In genomic region chr19:2804156-2805004, GRCh38 we compare ENCODE assay signal across 16 cellular contexts.
"Had no signal": no experiment of that assay in that cellular context is flagged by ENCODE, and none has a peak within 500 bp of the region (broad histone marks: within the 10 kb centered on the region; RNA-seq: fewer than 3 reads in every experiment).

No MANE protein-coding gene starts in this region.

- H3K27ac ChIP-seq: epithelial cell of prostate, transverse colon had no signal

- H3K4me1 ChIP-seq: transverse colon had no signal

- DNase-seq: activated CD4-positive, alpha-beta T cell treated with anti-CD3 and anti-CD28 coated beads, Interleukin-2, amount 10 ng/mL, durations not matched to agents 7 days and 5 days; activated CD4-positive, CD25-positive, alpha-beta regulatory T cell; activated naive CD4-positive, alpha-beta T cell treated with anti-CD3 and anti-CD28 coated beads for 36 hours; dermis blood vessel endothelial cell; effector memory CD8-positive, alpha-beta T cell; head of caudate nucleus; stimulated activated CD4-positive, alpha-beta T cell treated with anti-CD3 and anti-CD28 coated beads, Interleukin-12 subunit alpha, Interleukin-12 subunit beta, amount 100 ng/mL, for 4 hours; stimulated activated CD4-positive, alpha-beta T cell treated with anti-CD3 and anti-CD28 coated beads, Interleukin-2, amount 100 ng/mL, for 24 hours; substantia nigra; transverse colon had no signal

- H3K27ac Mint-ChIP-seq: activated CD4-positive, alpha-beta T cell treated with anti-CD3 and anti-CD28 coated beads, Interleukin-2, amount 10 ng/mL, durations not matched to agents 7 days and 5 days; activated naive CD4-positive, alpha-beta T cell treated with anti-CD3 and anti-CD28 coated beads for 36 hours; activated T-helper 2 cell treated with anti-CD3 and anti-CD28 coated beads, Interferon-gamma antibody, Interleukin-2, Interleukin-4, amounts not matched to agents 10 μg/mL and 5 μg/mL and 100 μg/mL, durations not matched to agents 14 hours and 24 hours and 36 hours; T-helper 2 cell treated with Interferon-gamma antibody and Interleukin-4, amounts not matched to agents 5 μg/mL and 100 μg/mL, for 36 hours had no signal

- H3K4me3 Mint-ChIP-seq: activated CD4-positive, alpha-beta T cell treated with anti-CD3 and anti-CD28 coated beads, Interleukin-2, amount 10 ng/mL, durations not matched to agents 7 days and 5 days; activated naive CD4-positive, alpha-beta T cell treated with anti-CD3 and anti-CD28 coated beads for 36 hours; effector memory CD8-positive, alpha-beta T cell; T-helper 2 cell treated with Interferon-gamma antibody and Interleukin-4, amounts not matched to agents 5 μg/mL and 100 μg/mL, for 36 hours had no signal

- H3K9me3 Mint-ChIP-seq: activated CD4-positive, alpha-beta T cell treated with anti-CD3 and anti-CD28 coated beads, Interleukin-2, amount 10 ng/mL, durations not matched to agents 7 days and 5 days; activated naive CD4-positive, alpha-beta T cell treated with anti-CD3 and anti-CD28 coated beads for 36 hours; activated T-helper 2 cell treated with anti-CD3 and anti-CD28 coated beads, Interferon-gamma antibody, Interleukin-2, Interleukin-4, amounts not matched to agents 10 μg/mL and 5 μg/mL and 100 μg/mL, durations not matched to agents 14 hours and 24 hours and 36 hours; effector memory CD8-positive, alpha-beta T cell; T-helper 2 cell treated with Interferon-gamma antibody and Interleukin-4, amounts not matched to agents 5 μg/mL and 100 μg/mL, for 36 hours had no signal

- H3K4me1 Mint-ChIP-seq: activated CD4-positive, alpha-beta T cell treated with anti-CD3 and anti-CD28 coated beads, Interleukin-2, amount 10 ng/mL, durations not matched to agents 7 days and 5 days had no signal

- H3K9me3 ChIP-seq: transverse colon had no signal

- H3K27me3 ChIP-seq: transverse colon had no signal

- FAIRE-seq: astrocyte, bronchial epithelial cell, frontal cortex had no signal

- H3K27me3 Mint-ChIP-seq: activated CD4-positive, alpha-beta T cell treated with anti-CD3 and anti-CD28 coated beads, Interleukin-2, amount 10 ng/mL, durations not matched to agents 7 days and 5 days; effector memory CD8-positive, alpha-beta T cell had no signal

- H3K4me3 ChIP-seq: transverse colon had no signal
